ENCODE assay signal across 22 cellular contexts in genomic region chr13:106630650-106631049, GRCh38.
"Had no signal": no experiment of that assay in that cellular context is flagged by ENCODE, and none has a peak within 500 bp of the region (broad histone marks: within the 10 kb centered on the region; RNA-seq: fewer than 3 reads in every experiment).

No MANE protein-coding gene starts in this region.

- ATAC-seq: right lobe of liver; stimulated activated naive CD8-positive, alpha-beta T cell treated with anti-CD3 and anti-CD28 coated beads, Interleukin-15, Interleukin-2, amounts not matched to agents 100 U/mL and 50 U/mL, for 24 hours had no signal

- H3K27ac Mint-ChIP-seq: memory B cell; natural killer cell treated with Interleukin-12 subunit alpha and Interleukin-12 subunit beta and Interleukin-15 and Interleukin-18, amount 100 ng/mL, for 72 hours; neural progenitor cell; stimulated activated effector memory CD8-positive, alpha-beta T cell treated with anti-CD3 and anti-CD28 coated beads, Interleukin-12 subunit alpha, Interleukin-12 subunit beta, amount 100 ng/mL, for 72 hours had no signal

- DNase-seq: effector memory CD4-positive, alpha-beta T cell; esophagus squamous epithelium; foreskin fibroblast; immature natural killer cell; left ventricle myocardium inferior; lower lobe of right lung; midbrain; right lobe of liver; stimulated activated CD4-positive, alpha-beta T cell treated with anti-CD3 and anti-CD28 coated beads, Interleukin-4, amount 100 ng/mL, for 1 hour; stimulated activated CD8-positive, alpha-beta memory T cell treated with anti-CD3 and anti-CD28 coated beads, Interleukin-4, amount 100 ng/mL, for 48 hours; stimulated activated naive CD8-positive, alpha-beta T cell treated with anti-CD3 and anti-CD28 coated beads, Interleukin-15, Interleukin-2, amounts not matched to agents 100 U/mL and 50 U/mL, for 24 hours; tibial artery had no signal

- FAIRE-seq: keratinocyte had no signal

- H3K9ac ChIP-seq: neural progenitor cell, parathyroid adenoma had no signal

- H3K27me3 ChIP-seq: neural progenitor cell, right lobe of liver, suprapubic skin, upper lobe of left lung, vagina had no signal

- H3K4me2 ChIP-seq: neural progenitor cell had no signal

- H2AFZ ChIP-seq: neural progenitor cell, parathyroid adenoma had no signal

- H3K4me3 ChIP-seq: esophagus squamous epithelium, left ventricle myocardium inferior, lower lobe of right lung, neural progenitor cell, prostate gland, right lobe of liver, suprapubic skin, tibial artery, upper lobe of left lung, vagina had no signal

- H3K36me3 ChIP-seq: esophagus squamous epithelium, left ventricle myocardium inferior, lower lobe of right lung, neural progenitor cell, prostate gland, right lobe of liver, suprapubic skin, tibial artery, upper lobe of left lung, vagina had no signal

- H3K4me3 Mint-ChIP-seq: immature natural killer cell; memory B cell; natural killer cell treated with Interleukin-12 subunit alpha and Interleukin-12 subunit beta and Interleukin-15 and Interleukin-18, amount 100 ng/mL, for 72 hours; neural progenitor cell; stimulated activated effector memory CD8-positive, alpha-beta T cell treated with anti-CD3 and anti-CD28 coated beads, Interleukin-12 subunit alpha, Interleukin-12 subunit beta, amount 100 ng/mL, for 72 hours had no signal

- H3K4me1 ChIP-seq: esophagus squamous epithelium, lower lobe of right lung, parathyroid adenoma, prostate gland, tibial artery had no signal

- H3K9me3 ChIP-seq: esophagus squamous epithelium, left ventricle myocardium inferior, lower lobe of right lung, prostate gland, right lobe of liver, suprapubic skin, tibial artery, upper lobe of left lung, vagina had no signal

- H3K9me3 Mint-ChIP-seq: immature natural killer cell; memory B cell; natural killer cell treated with Interleukin-12 subunit alpha and Interleukin-12 subunit beta and Interleukin-15 and Interleukin-18, amount 100 ng/mL, for 72 hours; stimulated activated effector memory CD8-positive, alpha-beta T cell treated with anti-CD3 and anti-CD28 coated beads, Interleukin-12 subunit alpha, Interleukin-12 subunit beta, amount 100 ng/mL, for 72 hours had no signal

- H3K4me1 Mint-ChIP-seq: memory B cell; stimulated activated effector memory CD8-positive, alpha-beta T cell treated with anti-CD3 and anti-CD28 coated beads, Interleukin-12 subunit alpha, Interleukin-12 subunit beta, amount 100 ng/mL, for 72 hours had no signal

- H3K27ac ChIP-seq: esophagus squamous epithelium, left ventricle myocardium inferior, lower lobe of right lung, neural progenitor cell, parathyroid adenoma, prostate gland, suprapubic skin, tibial artery, vagina had no signal

- H3K36me3 Mint-ChIP-seq: immature natural killer cell; memory B cell; natural killer cell treated with Interleukin-12 subunit alpha and Interleukin-12 subunit beta and Interleukin-15 and Interleukin-18, amount 100 ng/mL, for 72 hours; stimulated activated effector memory CD8-positive, alpha-beta T cell treated with anti-CD3 and anti-CD28 coated beads, Interleukin-12 subunit alpha, Interleukin-12 subunit beta, amount 100 ng/mL, for 72 hours had no signal
